In genomic region chr11:74720596-74721478, GRCh38 we compare ENCODE assay signal across 14 cellular contexts.
DNase-seq lines count a peak whose midpoint lies in the region; ATAC-seq and TF ChIP-seq lines count a peak whose summit lies in the region.
"Had no signal": no experiment of that assay in that cellular context is flagged by ENCODE, and none has a peak within 500 bp of the region (broad histone marks: within the 10 kb centered on the region; RNA-seq: fewer than 3 reads in every experiment).

No MANE protein-coding gene starts in this region.

- TF ChIP-seq CTCF in WI38 (IDR thresholded peaks at IDR 0.05; ENCODE audit: low read depth, low read length) (no peak), RWPE1 (conservative IDR thresholded peaks at IDR 0.05; ENCODE audit: low read depth) (no peak)

- peak overlapping the region; percentile 17; the same call in 1 of the 2 replicates for H3K4me3 ChIP-seq in WI38 (ENCODE audit: low read depth, low read length)

- DNase-seq in fibroblast of peridontal ligament (ENCODE audit: extremely low read depth) (peak; percentile 30), midbrain (lab: John Stamatoyannopoulos, UW) (peak; percentile 40), substantia nigra (lab: John Stamatoyannopoulos, UW) (peak in 43 of 49 donors; percentile 27 to 92 (median 59)), RWPE1 (ENCODE audit: low spot score) (no peak)
- no peak for DNase-seq in activated naive CD4-positive, alpha-beta T cell treated with anti-CD3 and anti-CD28 coated beads, Interleukin-2, amount 50 U/mL, for 16 hours
- DNase-seq: activated naive CD4-positive, alpha-beta T cell; NCI-H1417 treated with DMSO at 0.1 percent for 48 hours; stimulated activated CD4-positive, alpha-beta T cell treated with anti-CD3 and anti-CD28 coated beads, Interleukin-4, amount 100 ng/mL, for 1 hour had no signal

- POLR2A ChIA-PET in RWPE1 (lab: Yijun Ruan, JAX; ENCODE audit: low non-redundant PET), result no interaction called here

- ATAC-seq in HG02884 (IDR thresholded peaks at IDR 0.05; ENCODE audit: unreplicated experiment) (no peak), GM18498 (IDR thresholded peaks at IDR 0.05; ENCODE audit: unreplicated experiment) (no peak)
- ATAC-seq: HCT116 had no signal

- H3K27ac ChIP-seq in substantia nigra (ENCODE audit: low read depth, low read length, poor library complexity, severe bottlenecking) (peak overlapping the region; percentile 89), RWPE1 (no peak overlapping the region)
- H3K27ac ChIP-seq: epithelial cell of prostate, HL-60 had no signal

- CTCF ChIA-PET in RWPE1 (lab: Yijun Ruan, JAX), result interaction anchor here (0.5 to 0.6 kb wide), 3 partner anchors 10 to 163 kb away, joined by 3 to 4 read pairs (median 3); no protein-coding TSS in a partner anchor

Comparison
In these comparisons a context has a peak if more than half of its experiments do, and no peak if none do; other contexts are left out.
1. DNase-seq: peak in fibroblast of peridontal ligament (single experiment), midbrain (single experiment) and substantia nigra (43 of 49); none in RWPE1 (single experiment) and activated naive CD4-positive, alpha-beta T cell treated with anti-CD3 and anti-CD28 coated beads, Interleukin-2, amount 50 U/mL, for 16 hours (single experiment).